In genomic region chr7:105297309-105297708, GRCh38 we compare ENCODE assay signal across 13 cellular contexts.
"Had no signal": no experiment of that assay in that cellular context is flagged by ENCODE, and none has a peak within 500 bp of the region (broad histone marks: within the 10 kb centered on the region; RNA-seq: fewer than 3 reads in every experiment).

No MANE protein-coding gene starts in this region.

- H3K27ac ChIP-seq: brain microvascular endothelial cell, SJSA1 had no signal

- H3K9me3 ChIP-seq: neutrophil, SJSA1 had no signal

- H3K27ac Mint-ChIP-seq: endodermal cell had no signal

- H3K9me3 Mint-ChIP-seq: endodermal cell had no signal

- H3K27me3 ChIP-seq: brain microvascular endothelial cell, neutrophil, SJSA1 had no signal

- H3K4me3 Mint-ChIP-seq: endodermal cell had no signal

- H3K36me3 Mint-ChIP-seq: naive B cell had no signal

- H3K4me3 ChIP-seq: lung, SJSA1 had no signal

- H3K27me3 Mint-ChIP-seq: naive B cell had no signal

- H3K36me3 ChIP-seq: brain microvascular endothelial cell, neutrophil, SJSA1 had no signal

- DNase-seq: activated T-cell treated with anti-CD3 and anti-CD28 coated beads, Interleukin-2, amount 50 U/mL, for 1 hour; amygdala; brain microvascular endothelial cell; dermis blood vessel endothelial cell; endodermal cell; hypothalamus; left cardiac atrium; naive B cell; retina; stimulated activated CD4-positive, alpha-beta T cell treated with anti-CD3 and anti-CD28 coated beads, Interleukin-4, amount 100 ng/mL, for 24 hours had no signal

- H3K4me1 ChIP-seq: SJSA1 had no signal

- ATAC-seq: left cardiac atrium had no signal
